In genomic region chr6:137978252-137978896, GRCh38 we compare ENCODE assay signal across 10 cellular contexts.
DNase-seq lines count a peak whose midpoint lies in the region; ATAC-seq, FAIRE-seq and TF ChIP-seq lines count a peak whose summit lies in the region.
"Had no signal": no experiment of that assay in that cellular context is flagged by ENCODE, and none has a peak within 500 bp of the region (broad histone marks: within the 10 kb centered on the region; RNA-seq: fewer than 3 reads in every experiment).

No MANE protein-coding gene starts in this region.

- no peaks in the 10 kb centered on the region for H3K9me3 Mint-ChIP-seq in type B pancreatic cell

- in situ Hi-C loops in GM12878 (cut with MboI), result no loop called here

- TF ChIP-seq RAD21 in GM12878 (IDR thresholded peaks at IDR 0.05; ENCODE audit: insufficient read depth, low read depth, low read length), result no peak

- peak overlapping the region; percentile 26 for H3K4me2 ChIP-seq in GM12878 (ENCODE audit: control insufficient read depth, insufficient read depth)

- TF ChIP-seq EP300 in GM12878 (IDR thresholded peaks at IDR 0.05; ENCODE audit: borderline replicate concordance in 1 of 2, control insufficient read depth in 1 of 2, low read depth in 2 of 2, low read length in 2 of 2), result no peak

- SMC1A ChIA-PET in GM12878 (lab: Charles Lee; ENCODE audit: uncharacterized antibody, unreplicated experiment), result interaction anchor here (0.9 to 5.6 kb wide), 10 partner anchors 9 to 274 kb away, joined by 3 to 29 read pairs (median 4); partner anchors contain the start of gene TNFAIP3

- no peak overlapping the region for H3K27ac ChIP-seq in GM12878 (ENCODE audit: control insufficient read depth, insufficient read depth)

- intact Hi-C loops in GM12878 (cut with micrococcal nuclease; ENCODE audit: unreplicated experiment), result loop anchor here (5.0 kb wide), 1 partner anchor 316 kb away; no protein-coding TSS in a partner anchor

- DNase-seq in stimulated activated naive CD4-positive, alpha-beta T cell treated with Interleukin-2 at 50 U/mL for 16 hours (lab: John Stamatoyannopoulos, UW), result peak; percentile 6
- no peak for DNase-seq in stimulated activated naive CD4-positive, alpha-beta T cell (lab: John Stamatoyannopoulos, UW)
- DNase-seq in GM12878 (ENCODE audit: low read depth, low spot score), result peak; percentile 48
- DNase-seq in type B pancreatic cell (ENCODE audit: extremely low spot score, unreplicated experiment), result no peak
- no peak for DNase-seq in NCI-H2029 treated with DMSO at 0.1 percent for 48 hours (lab: John Stamatoyannopoulos, UW)
- no peak for DNase-seq in mucosa of gallbladder (ENCODE audit: low spot score)
- DNase-seq: central memory CD4-positive, alpha-beta T cell; NCI-H526 treated with DMSO at 0.1 percent for 48 hours had no signal

- ATAC-seq in HG03045 (IDR thresholded peaks at IDR 0.05; ENCODE audit: unreplicated experiment) (peak; percentile 49), GM12878 (peak; percentile 73), GM18861 (IDR thresholded peaks at IDR 0.05; ENCODE audit: unreplicated experiment) (no peak)

- no peaks in the 10 kb centered on the region for H3K79me2 ChIP-seq in GM12878 (ENCODE audit: control insufficient read depth, insufficient read depth, low read length)

- H3K4me1 Mint-ChIP-seq in type B pancreatic cell (ENCODE audit: unreplicated experiment), result no peaks in the 10 kb centered on the region

- H2AFZ ChIP-seq in GM12878 (ENCODE audit: control insufficient read depth, low read depth, low read length), result 0 out of 2 replicates have a peak overlapping the region, but pooled peaks have one; percentile 3

- no peaks in the 10 kb centered on the region for H4K20me1 ChIP-seq in GM12878 (ENCODE audit: control insufficient read depth, insufficient read depth)

- peaks cover 34% of the 10 kb centered on the region for H3K4me1 ChIP-seq in GM12878 (ENCODE audit: control insufficient read depth, insufficient read depth, low read length)

- no peaks in the 10 kb centered on the region for H3K27me3 ChIP-seq in GM12878 (replicated peaks in 1 of 2; ENCODE audit: control insufficient read depth in 2 of 2, insufficient read depth in 2 of 2, low read length in 1 of 2)

- H3K9ac ChIP-seq in GM12878 (ENCODE audit: control insufficient read depth, insufficient read depth, low read length), result no peak overlapping the region

- POLR2A ChIA-PET in GM12878 (lab: Charles Lee), result interaction anchor here (1.4 kb wide), 1 partner anchor 28 kb away, joined by 4 read pairs; no protein-coding TSS in a partner anchor

- 37% methylated on average over 8 of the region's 8 CpGs for WGBS in GM12878 (ENCODE audit: insufficient coverage, insufficient replicate concordance, low lambda C conversion rate, missing lambda C conversion rate)

- CTCF ChIA-PET in GM12878 (lab: Yijun Ruan, JAX), result interaction anchor here (0.6 to 9.5 kb wide), 4 partner anchors 26 to 1404 kb away, joined by 3 to 161 read pairs (median 115); partner anchors contain the start of gene TNFAIP3

- H3K4me3 Mint-ChIP-seq in type B pancreatic cell, result peak overlapping the region; percentile 24

- no peak overlapping the region for H3K4me3 ChIP-seq in GM12878

- H3K27me3 Mint-ChIP-seq in type B pancreatic cell, result no peaks in the 10 kb centered on the region

- RAD21 ChIA-PET in GM12878 (lab: Charles Lee; ENCODE audit: unreplicated experiment), result interaction anchor here (0.8 to 4.5 kb wide), 4 partner anchors 27 to 320 kb away, joined by 3 to 19 read pairs (median 4); no protein-coding TSS in a partner anchor

- no peak for TF ChIP-seq POLR2A in GM12878 (IDR thresholded peaks at IDR 0.05; ENCODE audit: low read depth, low read length)

- H3K27ac Mint-ChIP-seq in type B pancreatic cell, result peak overlapping the region; percentile 43

- no peaks in the 10 kb centered on the region for H3K36me3 ChIP-seq in GM12878 (ENCODE audit: control insufficient read depth in 2 of 2, insufficient read depth in 2 of 2, low read length in 1 of 2)

- BruUV-seq in GM12878 (replicated peaks; lab: Mats Ljungman, UMichigan), result no TSS peak

- H3K9me3 ChIP-seq in GM12878 (replicated peaks; ENCODE audit: control insufficient read depth, insufficient read depth, low read length), result no peaks in the 10 kb centered on the region; the same call in 2 of the 3 replicates

- FAIRE-seq in GM12878 (lab: Jason Lieb, UNC), result no peak

- TF ChIP-seq CTCF in GM12878 (IDR thresholded peaks at IDR 0.05 in 2 of 3, conservative IDR thresholded peaks at IDR 0.05 in 1 of 3; ENCODE audit: control insufficient read depth in 2 of 3, extremely low read depth in 1 of 3, insufficient read depth in 1 of 3, low read depth in 3 of 3, low read length in 3 of 3), result no peak
- TF ChIP-seq CTCF in type B pancreatic cell (conservative IDR thresholded peaks at IDR 0.05), result no peak

- H3K36me3 Mint-ChIP-seq in type B pancreatic cell, result no peaks in the 10 kb centered on the region

TF ChIP-seq in GM12878, 131 proteins besides CTCF, POLR2A, EP300 and RAD21:
- TF ChIP-seq TCF12 (IDR thresholded peaks at IDR 0.05; ENCODE audit: low read depth, low read length), result peak; percentile 67; the same call in 1 of the 2 replicates
- no peak for TF ChIP-seq LARP7 (IDR thresholded peaks at IDR 0.05)
- TF ChIP-seq MEF2B (IDR thresholded peaks at IDR 0.05; ENCODE audit: partially characterized antibody, poor library complexity, severe bottlenecking), result peak; percentile 27
- no peak for TF ChIP-seq ZNF217 (IDR thresholded peaks at IDR 0.05)
- 0 out of 2 replicates have a peak, but pooled peaks have one; percentile 71 for TF ChIP-seq TCF3 (IDR thresholded peaks at IDR 0.05; ENCODE audit: borderline replicate concordance, insufficient read depth, low read depth, low read length)
- TF ChIP-seq ETV6 (conservative IDR thresholded peaks at IDR 0.05 in 1 of 2, IDR thresholded peaks at IDR 0.05 in 1 of 2; ENCODE audit: borderline replicate concordance in 1 of 2, low read depth in 1 of 2), result peak in 1 of 2 experiments; percentile 50; a peak in 1 of 4 replicates
- peak; percentile 58 for TF ChIP-seq RUNX3 (IDR thresholded peaks at IDR 0.05; ENCODE audit: low read length)
- TF ChIP-seq BACH1 (IDR thresholded peaks at IDR 0.05; ENCODE audit: borderline replicate concordance), result 0 out of 2 replicates have a peak, but pooled peaks have one; percentile 31
- TF ChIP-seq RELB (IDR thresholded peaks at IDR 0.05; ENCODE audit: low read depth), result peak; percentile 41
- TF ChIP-seq ZNF274 (IDR thresholded peaks at IDR 0.05; ENCODE audit: insufficient read depth, insufficient read length), result no peak
- TF ChIP-seq NFIC (IDR thresholded peaks at IDR 0.05; ENCODE audit: low read depth, low read length), result peak; percentile 59; the same call in 1 of the 2 replicates
- peak; percentile 80 for TF ChIP-seq JUNB (IDR thresholded peaks at IDR 0.05)
- TF ChIP-seq IKZF2 (IDR thresholded peaks at IDR 0.05), result peak in 1 of 2 experiments; percentile 40; a peak in 2 of 4 replicates
- 0 out of 2 replicates have a peak, but pooled peaks have one; percentile 25 for TF ChIP-seq NBN (IDR thresholded peaks at IDR 0.05)
- peak; percentile 70 for TF ChIP-seq EED (IDR thresholded peaks at IDR 0.05; ENCODE audit: low read depth)
- no peak for TF ChIP-seq TARDBP (IDR thresholded peaks at IDR 0.05; ENCODE audit: borderline replicate concordance)
- peak; percentile 59; the same call in 1 of the 2 replicates for TF ChIP-seq ATF2 (IDR thresholded peaks at IDR 0.05; ENCODE audit: low read length)
- no peak for TF ChIP-seq HDAC2 (IDR thresholded peaks at IDR 0.05)

Comparison
In these comparisons a context has a peak if more than half of its experiments do, and no peak if none do; other contexts are left out.
1. DNase-seq: peak in stimulated activated naive CD4-positive, alpha-beta T cell treated with Interleukin-2 at 50 U/mL for 16 hours (single experiment) and GM12878 (single experiment); none in stimulated activated naive CD4-positive, alpha-beta T cell (0 of 6), type B pancreatic cell (single experiment), NCI-H2029 treated with DMSO at 0.1 percent for 48 hours (single experiment) and mucosa of gallbladder (single experiment).